In genomic region chr1:11929849-11930248, GRCh38 we compare ENCODE assay signal across 1 cellular context.
TF ChIP-seq lines count a peak whose summit lies in the region.

No MANE protein-coding gene starts in this region.

TF ChIP-seq in IMR-90, 13 proteins besides CTCF, POLR2A, EP300 and RAD21 (continued from another document):
- TF ChIP-seq MXI1 (IDR thresholded peaks at IDR 0.05; ENCODE audit: borderline replicate concordance, low read depth, low read length) (no peak), ELK1 (IDR thresholded peaks at IDR 0.05; ENCODE audit: borderline replicate concordance, low read depth, low read length) (no peak), MAFK (IDR thresholded peaks at IDR 0.05; ENCODE audit: low read depth, low read length) (no peak), CEBPB (IDR thresholded peaks at IDR 0.05; ENCODE audit: low read depth, low read length) (no peak), BHLHE40 (IDR thresholded peaks at IDR 0.05; ENCODE audit: low read depth, low read length) (peak; percentile 99)
